ENCODE assay signal across 21 cellular contexts in genomic region chr3:13764161-13764560, GRCh38.
A peak's percentile ranks its signal among the peaks of the same experiment; 100 is the strongest.
DNase-seq lines count a peak whose midpoint lies in the region; ATAC-seq lines count a peak whose summit lies in the region.
"Had no signal": no experiment of that assay in that cellular context is flagged by ENCODE, and none has a peak within 500 bp of the region (broad histone marks: within the 10 kb centered on the region; RNA-seq: fewer than 3 reads in every experiment).

No MANE protein-coding gene starts in this region.

- no peak for ATAC-seq in left lobe of liver
- no peak for ATAC-seq in activated CD8-positive, alpha-beta T cell treated with anti-CD3 and anti-CD28 coated beads, Interleukin-2, amount 10 ng/mL, durations not matched to agents 7 days and 5 days
- no peak for ATAC-seq in GM21447 (IDR thresholded peaks at IDR 0.05; ENCODE audit: unreplicated experiment)
- ATAC-seq: GM12878, HCT116, HepG2 had no signal

- H3K27me3 Mint-ChIP-seq in activated CD8-positive, alpha-beta T cell treated with anti-CD3 and anti-CD28 coated beads, Interleukin-2, amount 10 ng/mL, durations not matched to agents 7 days and 5 days (ENCODE audit: low read depth) = peaks cover 1% of the 10 kb centered on the region
- H3K27me3 Mint-ChIP-seq: IgD-negative memory B cell had no signal

- DNase-seq in H7 (peak; percentile 15), left lobe of liver (ENCODE audit: low spot score) (peak; percentile 27), posterior vena cava (ENCODE audit: low spot score) (peak; percentile 48)
- DNase-seq in activated CD8-positive, alpha-beta T cell treated with anti-CD3 and anti-CD28 coated beads, Interleukin-2, amount 10 ng/mL, durations not matched to agents 7 days and 5 days = no peak
- no peak for DNase-seq in activated CD4-positive, alpha-beta T cell treated with anti-CD3 and anti-CD28 coated beads for 4 hours
- DNase-seq: ACHN; BE2C; C1 segment of cervical spinal cord; CD4-positive, CD25-positive, alpha-beta regulatory T cell; CD8-positive, alpha-beta memory T cell; COR-L47; DMS 273 treated with DMSO at 0.1 percent for 48 hours; DMS53; DND-41; EL; HFFc6 had no signal

- H3K36me3 Mint-ChIP-seq in activated CD8-positive, alpha-beta T cell treated with anti-CD3 and anti-CD28 coated beads, Interleukin-2, amount 10 ng/mL, durations not matched to agents 7 days and 5 days (ENCODE audit: low read depth) = no peaks in the 10 kb centered on the region
- H3K36me3 Mint-ChIP-seq: CD4-positive, CD25-positive, alpha-beta regulatory T cell; CD8-positive, alpha-beta memory T cell had no signal

- H3K4me3 ChIP-seq in H7 (ENCODE audit: insufficient read depth, low read depth, low read length) = no peak overlapping the region
- H3K4me3 ChIP-seq: GM12878 had no signal

- no peaks in the 10 kb centered on the region for H3K4me1 Mint-ChIP-seq in activated CD8-positive, alpha-beta T cell treated with anti-CD3 and anti-CD28 coated beads, Interleukin-2, amount 10 ng/mL, durations not matched to agents 7 days and 5 days (ENCODE audit: low read depth)
- H3K4me1 Mint-ChIP-seq: CD4-positive, CD25-positive, alpha-beta regulatory T cell; CD8-positive, alpha-beta memory T cell; IgD-negative memory B cell had no signal

- POLR2A ChIA-PET in activated CD8-positive, alpha-beta T cell treated with anti-CD3 and anti-CD28 coated beads, Interleukin-2, amount 10 ng/mL, durations not matched to agents 7 days and 5 days (lab: Charles Lee) = no interaction called here

- H3K27ac Mint-ChIP-seq in activated CD8-positive, alpha-beta T cell treated with anti-CD3 and anti-CD28 coated beads, Interleukin-2, amount 10 ng/mL, durations not matched to agents 7 days and 5 days = no peak overlapping the region
- H3K27ac Mint-ChIP-seq: CD4-positive, CD25-positive, alpha-beta regulatory T cell; CD8-positive, alpha-beta memory T cell; HFFc6; IgD-negative memory B cell had no signal

- no peaks in the 10 kb centered on the region for H3K36me3 ChIP-seq in H7 (replicated peaks; ENCODE audit: control insufficient read depth, insufficient read depth, low read length)
- H3K36me3 ChIP-seq: BE2C had no signal

- H3K9me3 Mint-ChIP-seq in activated CD8-positive, alpha-beta T cell treated with anti-CD3 and anti-CD28 coated beads, Interleukin-2, amount 10 ng/mL, durations not matched to agents 7 days and 5 days (ENCODE audit: insufficient read depth) = peaks cover 4% of the 10 kb centered on the region
- H3K9me3 Mint-ChIP-seq: HFFc6 had no signal

- H3K4me3 Mint-ChIP-seq in activated CD8-positive, alpha-beta T cell treated with anti-CD3 and anti-CD28 coated beads, Interleukin-2, amount 10 ng/mL, durations not matched to agents 7 days and 5 days = no peak overlapping the region
- H3K4me3 Mint-ChIP-seq: CD4-positive, CD25-positive, alpha-beta regulatory T cell; CD8-positive, alpha-beta memory T cell; HFFc6; IgD-negative memory B cell had no signal

- intact Hi-C loops in posterior vena cava (cut with DNase I) = no loop called here

- no peaks in the 10 kb centered on the region for H3K27me3 ChIP-seq in H7 (ENCODE audit: control insufficient read depth, insufficient read depth, low read length)
- H3K27me3 ChIP-seq: BE2C had no signal

- CTCF ChIA-PET in activated CD8-positive, alpha-beta T cell treated with anti-CD3 and anti-CD28 coated beads, Interleukin-2, amount 10 ng/mL, durations not matched to agents 7 days and 5 days (lab: Charles Lee) = no interaction called here

Comparison
In these comparisons a context has a peak if more than half of its experiments do, and no peak if none do; other contexts are left out.
1. DNase-seq: peak in H7 (single experiment), left lobe of liver (single experiment) and posterior vena cava (single experiment); none in activated CD8-positive, alpha-beta T cell treated with anti-CD3 and anti-CD28 coated beads, Interleukin-2, amount 10 ng/mL, durations not matched to agents 7 days and 5 days (single experiment) and activated CD4-positive, alpha-beta T cell treated with anti-CD3 and anti-CD28 coated beads for 4 hours (0 of 2).